In genomic region chr10:62689712-62690111, GRCh38 we compare ENCODE assay signal across 15 cellular contexts.
DNase-seq lines count a peak whose midpoint lies in the region; ATAC-seq and TF ChIP-seq lines count a peak whose summit lies in the region.
"Had no signal": no experiment of that assay in that cellular context is flagged by ENCODE, and none has a peak within 500 bp of the region (broad histone marks: within the 10 kb centered on the region; RNA-seq: fewer than 3 reads in every experiment).

No MANE protein-coding gene starts in this region.

- H3F3A ChIP-seq in SU-DHL-6 (ENCODE audit: insufficient read depth), result no peaks in the 10 kb centered on the region

- H3K79me2 ChIP-seq in SU-DHL-6 (ENCODE audit: insufficient read depth, low read length), result no peaks in the 10 kb centered on the region

- TF ChIP-seq CTCF in SU-DHL-6 (IDR thresholded peaks at IDR 0.05; ENCODE audit: insufficient read depth, low read length, poor library complexity, severe bottlenecking) (no peak), mucosa of descending colon (IDR thresholded peaks at IDR 0.05) (no peak), glutamatergic neuron (IDR thresholded peaks at IDR 0.05; ENCODE audit: partially characterized antibody, unreplicated experiment) (no peak)

- H3K9me3 Mint-ChIP-seq in CD8-positive, alpha-beta memory T cell, result peaks cover 0 to 2% (median 2%) of the 10 kb centered on the region in 5 donors
- H3K9me3 Mint-ChIP-seq in glutamatergic neuron (ENCODE audit: unreplicated experiment), result no peaks in the 10 kb centered on the region

- no peaks in the 10 kb centered on the region for H3K9me2 ChIP-seq in SU-DHL-6 (replicated peaks; ENCODE audit: insufficient read depth, low read length)
- H3K9me2 ChIP-seq: SK-N-SH had no signal

- H2AFZ ChIP-seq in SU-DHL-6 (ENCODE audit: low read depth, low read length, severe bottlenecking), result peak overlapping the region; percentile 72

- peak overlapping the region; percentile 8; the same call in 1 of the 2 replicates for H3K9ac ChIP-seq in SU-DHL-6 (ENCODE audit: low read length)
- H3K9ac ChIP-seq: SK-N-SH had no signal

- no peaks in the 10 kb centered on the region for H3K9me3 ChIP-seq in CD8-positive, alpha-beta memory T cell (ENCODE audit: low read length)
- H3K9me3 ChIP-seq in SU-DHL-6 (ENCODE audit: insufficient read depth, low read length), result peaks cover 8% of the 10 kb centered on the region; the same call in 1 of the 2 replicates
- H3K9me3 ChIP-seq in mucosa of descending colon, result no peaks in the 10 kb centered on the region
- H3K9me3 ChIP-seq: adrenal gland, SK-N-SH had no signal

- no peaks in the 10 kb centered on the region for H4K20me1 ChIP-seq in SU-DHL-6 (ENCODE audit: low read depth, low read length)

- H3K36me3 Mint-ChIP-seq in CD8-positive, alpha-beta memory T cell, result peaks cover 0 to 2% (median 0%) of the 10 kb centered on the region in 3 donors
- H3K36me3 Mint-ChIP-seq in glutamatergic neuron (ENCODE audit: unreplicated experiment), result no peaks in the 10 kb centered on the region

- intact Hi-C loops in mucosa of descending colon (cut with DNase I, micrococcal nuclease), result no loop called here

- H3K27ac Mint-ChIP-seq in CD8-positive, alpha-beta memory T cell, result peak overlapping the region; percentile 84 to 97 (median 90)
- no peak overlapping the region for H3K27ac Mint-ChIP-seq in glutamatergic neuron (ENCODE audit: unreplicated experiment)

- H3K4me1 ChIP-seq in CD8-positive, alpha-beta memory T cell (ENCODE audit: insufficient read depth, low read length), result peaks cover 41% of the 10 kb centered on the region
- no peaks in the 10 kb centered on the region for H3K4me1 ChIP-seq in mucosa of descending colon (ENCODE audit: low read depth)
- H3K4me1 ChIP-seq: Caco-2 had no signal

- peaks cover 63 to 81% (median 70%) of the 10 kb centered on the region in 3 donors for H3K4me1 Mint-ChIP-seq in CD8-positive, alpha-beta memory T cell
- no peaks in the 10 kb centered on the region for H3K4me1 Mint-ChIP-seq in glutamatergic neuron (ENCODE audit: low read depth, unreplicated experiment)

- DNase-seq in CD8-positive, alpha-beta memory T cell, result peak in 2 of 5 donors; percentile 16 to 55
- DNase-seq in mucosa of descending colon (no peak), amniotic stem cell (lab: John Stamatoyannopoulos, UW) (no peak), glutamatergic neuron (no peak), GM03348 (ENCODE audit: low spot score) (no peak)
- DNase-seq: Caco-2; left cardiac atrium; NCI-H1048; nucleus accumbens; SK-N-SH; stimulated activated naive CD4-positive, alpha-beta T cell treated with Interleukin-2 at 50 U/mL for 16 hours had no signal

- POLR2A ChIA-PET in CD8-positive, alpha-beta memory T cell (lab: Charles Lee), result interaction anchor here (0.7 to 2.0 kb wide), 4 partner anchors 9 to 565 kb away, joined by 3 to 9 read pairs (median 6); partner anchors contain the start of gene ADO

- peak overlapping the region; percentile 43 for H3K27ac ChIP-seq in CD8-positive, alpha-beta memory T cell (ENCODE audit: low read depth, low read length)
- no peak overlapping the region for H3K27ac ChIP-seq in SU-DHL-6 (ENCODE audit: low read depth, low read length)
- H3K27ac ChIP-seq: adrenal gland had no signal

- H3K36me3 ChIP-seq in CD8-positive, alpha-beta memory T cell (ENCODE audit: insufficient read depth, low read length), result no peaks in the 10 kb centered on the region
- no peaks in the 10 kb centered on the region for H3K36me3 ChIP-seq in SU-DHL-6 (ENCODE audit: low read length)
- no peaks in the 10 kb centered on the region for H3K36me3 ChIP-seq in mucosa of descending colon (ENCODE audit: low read depth)
- H3K36me3 ChIP-seq: adrenal gland had no signal

- peak overlapping the region; percentile 56 to 85 (median 79) for H3K4me3 Mint-ChIP-seq in CD8-positive, alpha-beta memory T cell
- no peak overlapping the region for H3K4me3 Mint-ChIP-seq in glutamatergic neuron (ENCODE audit: unreplicated experiment)

- ATAC-seq in GM21526 (IDR thresholded peaks at IDR 0.05; ENCODE audit: low FRiP score, unreplicated experiment) (peak; percentile 45), mucosa of descending colon (peak; percentile 55), GM21529 (IDR thresholded peaks at IDR 0.05; ENCODE audit: unreplicated experiment) (no peak)

- CTCF ChIA-PET in CD8-positive, alpha-beta memory T cell (lab: Charles Lee), result interaction anchor here (1.1 to 1.6 kb wide), 4 partner anchors 9 to 128 kb away, joined by 3 to 5 read pairs (median 4); no protein-coding TSS in a partner anchor

- H3K27me3 ChIP-seq in CD8-positive, alpha-beta memory T cell (ENCODE audit: insufficient read depth, low read length, poor library complexity, severe bottlenecking), result no peaks in the 10 kb centered on the region
- no peaks in the 10 kb centered on the region for H3K27me3 ChIP-seq in SU-DHL-6 (ENCODE audit: low read length)
- H3K27me3 ChIP-seq: adrenal gland had no signal

- H3K4me3 ChIP-seq in CD8-positive, alpha-beta memory T cell (ENCODE audit: low read length), result peak overlapping the region; percentile 30
- H3K4me3 ChIP-seq in SU-DHL-6 (ENCODE audit: insufficient read depth, low read length, poor library complexity, severe bottlenecking) (no peak overlapping the region), mucosa of descending colon (no peak overlapping the region)
- H3K4me3 ChIP-seq: adrenal gland had no signal

- H3K4me2 ChIP-seq in SU-DHL-6 (ENCODE audit: low read depth, low read length, poor library complexity, severe bottlenecking), result peak overlapping the region; percentile 36
- H3K4me2 ChIP-seq: SK-N-SH had no signal

- H3K27me3 Mint-ChIP-seq in CD8-positive, alpha-beta memory T cell, result no peaks in the 10 kb centered on the region
- no peaks in the 10 kb centered on the region for H3K27me3 Mint-ChIP-seq in glutamatergic neuron (ENCODE audit: unreplicated experiment)
